Comparison of ENCODE assay signal across 15 cellular contexts in the genomic region with DNA sequence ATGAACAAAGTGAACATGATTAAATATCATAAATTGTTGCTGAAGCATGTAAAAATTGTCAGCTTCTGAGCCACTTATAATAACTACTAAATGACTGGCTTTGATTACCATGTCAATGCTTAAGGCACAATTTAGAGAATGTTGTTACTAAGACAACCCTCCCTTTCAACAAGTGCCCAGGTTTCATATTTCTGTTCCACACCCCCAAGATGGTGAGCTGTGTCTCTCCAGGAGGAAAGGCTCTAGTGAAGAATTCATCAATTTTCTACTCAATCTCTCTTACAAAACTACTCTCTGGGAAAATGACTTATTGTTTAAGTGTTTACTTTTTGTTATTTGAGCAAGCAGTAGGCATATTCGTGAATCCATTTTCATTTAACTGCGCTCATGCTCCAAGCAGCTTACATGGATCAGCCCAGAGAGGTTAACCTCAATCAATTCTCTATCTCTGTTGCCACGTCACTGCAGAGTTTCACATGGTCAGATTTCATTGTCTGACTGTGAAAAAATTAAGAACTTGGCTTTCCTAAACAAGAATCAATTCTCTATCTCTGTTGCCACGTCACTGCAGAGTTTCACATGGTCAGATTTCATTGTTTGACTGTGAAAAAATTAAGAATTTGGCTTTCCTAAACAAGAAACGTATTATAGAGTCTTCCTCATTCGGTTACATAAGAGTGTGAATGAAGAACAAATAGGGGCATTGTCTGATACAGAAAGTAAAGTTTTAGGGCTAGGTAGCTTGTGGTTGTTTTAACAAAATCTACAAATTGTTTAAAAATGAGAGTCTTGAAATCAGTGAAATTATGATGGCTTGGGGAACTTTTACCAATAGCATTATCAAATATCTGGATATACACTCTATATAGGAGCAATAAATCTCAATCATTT. TPM values are rescaled to one million over a fixed set of nuclear protein-coding genes. Genes with fewer than 3 reads are reported as not detected.
A peak's percentile ranks its signal among the peaks of the same experiment; 100 is the strongest.
DNase-seq lines count a peak whose midpoint lies in the region; ATAC-seq and TF ChIP-seq lines count a peak whose summit lies in the region.
"Had no signal": no experiment of that assay in that cellular context is flagged by ENCODE, and none has a peak within 500 bp of the region (broad histone marks: within the 10 kb centered on the region; RNA-seq: fewer than 3 reads in every experiment).

No MANE protein-coding gene starts in this region.

- no peaks in the 10 kb centered on the region for H4K20me1 ChIP-seq in PC-3 (ENCODE audit: low read length)

- no peak overlapping the region for H3K4me2 ChIP-seq in PC-3 (ENCODE audit: low read length)

- H3K79me2 ChIP-seq in PC-3 (ENCODE audit: low read length), result no peaks in the 10 kb centered on the region

- H3K27me3 Mint-ChIP-seq in naive thymus-derived CD8-positive, alpha-beta T cell, result peaks cover 0 to 2% (median 0%) of the 10 kb centered on the region in 5 donors

- peaks cover 0 to 5% (median 0%) of the 10 kb centered on the region in 3 donors for H3K36me3 Mint-ChIP-seq in naive thymus-derived CD8-positive, alpha-beta T cell

- intact Hi-C loops in PC-3 (cut with micrococcal nuclease), result no loop called here

- H3K4me3 Mint-ChIP-seq in naive thymus-derived CD8-positive, alpha-beta T cell, result no peak overlapping the region

- CTCF ChIA-PET in PC-3 (lab: Charles Lee), result no interaction called here

- TF ChIP-seq CTCF in PC-3 (conservative IDR thresholded peaks at IDR 0.05; ENCODE audit: low read depth, low read length), result no peak

- H3K9me2 ChIP-seq in PC-3 (replicated peaks; ENCODE audit: low read length), result no peaks in the 10 kb centered on the region

- no TSS peak for BruUV-seq in PC-3 (replicated peaks; lab: Mats Ljungman, UMichigan)

- DNase-seq in NCI-H1092 treated with DMSO at 0.1 percent for 48 hours (lab: John Stamatoyannopoulos, UW) (peak; percentile 11), NCI-H1092 (lab: John Stamatoyannopoulos, UW) (no peak), PC-3 (peak; percentile 14), foreskin melanocyte (peak; percentile 95), stromal cell of bone marrow (ENCODE audit: low read depth) (peak; percentile 9), AG20443 (ENCODE audit: low spot score) (no peak)
- DNase-seq in naive thymus-derived CD8-positive, alpha-beta T cell, result no peak
- DNase-seq: activated gamma-delta T cell treated with Interleukin-2 at 50 U/mL for 16 hours, caudate nucleus, erythroblast, GOT3, NCI-H446, testis had no signal

- H3K36me3 ChIP-seq in PC-3 (ENCODE audit: low read depth, low read length), result no peaks in the 10 kb centered on the region

- H3K9ac ChIP-seq in PC-3 (ENCODE audit: low read length), result no peak overlapping the region

- H3K4me1 ChIP-seq in PC-3 (ENCODE audit: insufficient read depth, low read length), result peaks cover 29% of the 10 kb centered on the region
- H3K4me1 ChIP-seq: testis had no signal

- H3K27ac Mint-ChIP-seq in naive thymus-derived CD8-positive, alpha-beta T cell, result no peak overlapping the region

- no peaks in the 10 kb centered on the region for H3K9me3 ChIP-seq in PC-3 (ENCODE audit: low read length)
- H3K9me3 ChIP-seq: testis had no signal

- peak overlapping the region; percentile 36; the same call in 1 of the 2 replicates for H2AFZ ChIP-seq in PC-3 (ENCODE audit: low read length)

- peaks cover 0 to 2% (median 0%) of the 10 kb centered on the region in 4 donors for H3K4me1 Mint-ChIP-seq in naive thymus-derived CD8-positive, alpha-beta T cell

- ATAC-seq in PC-3 (peak; percentile 42), GM18868 (IDR thresholded peaks at IDR 0.05; ENCODE audit: unreplicated experiment) (no peak)
- ATAC-seq in naive thymus-derived CD8-positive, alpha-beta T cell, result no peak

- H3K27ac ChIP-seq in PC-3 (ENCODE audit: low read length), result peak overlapping the region; percentile 5; the same call in 1 of the 2 replicates
- H3K27ac ChIP-seq: 22Rv1, testis had no signal

- no peaks in the 10 kb centered on the region for H3K27me3 ChIP-seq in PC-3 (ENCODE audit: low read length)
- H3K27me3 ChIP-seq: testis had no signal

- H3F3A ChIP-seq in PC-3 (ENCODE audit: low read length, unreplicated experiment), result no peaks in the 10 kb centered on the region

- H3K9me3 Mint-ChIP-seq in naive thymus-derived CD8-positive, alpha-beta T cell, result peaks cover 0 to 22% (median 6%) of the 10 kb centered on the region in 9 donors

- no peak overlapping the region for H3K4me3 ChIP-seq in PC-3 (ENCODE audit: low read length)
- H3K4me3 ChIP-seq: testis had no signal

- POLR2A ChIA-PET in PC-3 (lab: Charles Lee; ENCODE audit: unreplicated experiment), result no interaction called here
- POLR2A ChIA-PET in naive thymus-derived CD8-positive, alpha-beta T cell (lab: Charles Lee), result no interaction called here

RNA-seq across cellular contexts. Expression of a gene that starts 49.7 kb away (rescaled TPM):
- 27.0 and 28.6 TPM in 2 replicates for total RNA-seq in PC-3 (2014; rRNA removed)
- 10 to 100 TPM; 15.8 to 16.0 TPM for total RNA-seq in naive thymus-derived CD8-positive, alpha-beta T cell
- polyA plus RNA-seq in naive thymus-derived CD8-positive, alpha-beta T cell, result 1 to 10 TPM; 3.2 to 5.0 (median 4.9) TPM

Comparison
In these comparisons a context has a peak if more than half of its experiments do, and no peak if none do; other contexts are left out.
1. DNase-seq: peak in NCI-H1092 treated with DMSO at 0.1 percent for 48 hours (single experiment), PC-3 (single experiment), foreskin melanocyte (single experiment) and stromal cell of bone marrow (single experiment); none in NCI-H1092 (single experiment), naive thymus-derived CD8-positive, alpha-beta T cell (0 of 10) and AG20443 (single experiment).